In the genomic region with DNA sequence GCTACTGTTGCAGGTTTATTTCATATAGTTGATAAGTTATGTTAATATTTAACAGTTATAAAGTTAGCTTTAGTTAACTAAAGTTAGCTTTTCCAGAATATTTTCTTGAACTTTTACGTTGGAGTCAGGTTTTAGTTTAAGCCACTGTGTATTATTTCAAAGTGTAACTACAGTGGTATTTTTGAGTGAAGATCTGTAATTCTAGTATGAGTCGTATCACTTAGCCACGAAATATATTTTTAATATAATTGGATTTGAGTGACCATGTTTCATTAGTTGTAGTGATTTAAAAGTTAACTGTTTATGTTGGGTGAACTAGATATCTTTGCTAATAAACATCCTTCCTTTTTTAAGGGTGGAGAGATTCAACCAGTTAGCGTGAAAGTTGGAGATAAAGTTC, we compare ENCODE assay signal across 1 cellular context.
A peak's percentile ranks its signal among the peaks of the same experiment; 100 is the strongest.
TF ChIP-seq lines count a peak whose summit lies in the region.

No MANE protein-coding gene starts in this region.

TF ChIP-seq in K562, 482 proteins besides CTCF, POLR2A, EP300 and RAD21:
- no peak for TF ChIP-seq USF1 (CRISPR knock-in tag; IDR thresholded peaks at IDR 0.05)
- TF ChIP-seq, protein P1, sequence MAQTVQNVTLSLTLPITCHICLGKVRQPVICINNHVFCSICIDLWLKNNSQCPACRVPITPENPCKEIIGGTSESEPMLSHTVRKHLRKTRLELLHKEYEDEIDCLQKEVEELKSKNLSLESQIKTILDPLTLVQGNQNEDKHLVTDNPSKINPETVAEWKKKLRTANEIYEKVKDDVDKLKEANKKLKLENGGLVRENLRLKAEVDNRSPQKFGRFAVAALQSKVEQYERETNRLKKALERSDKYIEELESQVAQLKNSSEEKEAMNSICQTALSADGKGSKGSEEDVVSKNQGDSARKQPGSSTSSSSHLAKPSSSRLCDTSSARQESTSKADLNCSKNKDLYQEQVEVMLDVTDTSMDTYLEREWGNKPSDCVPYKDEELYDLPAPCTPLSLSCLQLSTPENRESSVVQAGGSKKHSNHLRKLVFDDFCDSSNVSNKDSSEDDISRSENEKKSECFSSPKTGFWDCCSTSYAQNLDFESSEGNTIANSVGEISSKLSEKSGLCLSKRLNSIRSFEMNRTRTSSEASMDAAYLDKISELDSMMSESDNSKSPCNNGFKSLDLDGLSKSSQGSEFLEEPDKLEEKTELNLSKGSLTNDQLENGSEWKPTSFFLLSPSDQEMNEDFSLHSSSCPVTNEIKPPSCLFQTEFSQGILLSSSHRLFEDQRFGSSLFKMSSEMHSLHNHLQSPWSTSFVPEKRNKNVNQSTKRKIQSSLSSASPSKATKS (CRISPR knock-in tag; IDR thresholded peaks at IDR 0.05), result no peak
- no peak for TF ChIP-seq GTF2A2 (tag; IDR thresholded peaks at IDR 0.05)
- TF ChIP-seq RBFOX2 (IDR thresholded peaks at IDR 0.05; ENCODE audit: low read depth, low read length), result peak; percentile 28; the same call in 1 of the 2 replicates
- TF ChIP-seq HINFP (tag; conservative IDR thresholded peaks at IDR 0.05; ENCODE audit: low read depth), result no peak
